Comparison of ENCODE assay signal across 8 cellular contexts in the genomic region with DNA sequence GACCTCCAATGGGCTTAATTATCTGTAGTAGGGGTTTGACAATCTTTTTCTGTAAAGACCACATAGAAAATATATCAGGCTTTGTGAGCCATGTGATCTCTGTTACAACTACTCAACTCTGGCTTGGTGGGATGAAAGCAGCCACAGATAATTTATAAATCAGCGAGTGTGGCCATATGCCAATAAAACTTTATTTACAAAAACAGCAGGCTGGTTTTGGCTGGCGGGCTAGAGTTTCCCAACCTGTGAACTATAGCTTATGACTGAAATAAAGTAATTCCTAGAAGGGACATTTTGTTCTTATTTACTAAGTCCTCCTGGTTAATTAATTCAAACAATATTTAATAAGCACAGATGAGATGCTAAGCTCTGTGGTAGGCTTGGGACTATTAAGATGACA. TPM values are rescaled to one million over a fixed set of nuclear protein-coding genes. Genes with fewer than 3 reads are reported as not detected.
"Had no signal": no experiment of that assay in that cellular context is flagged by ENCODE, and none has a peak within 500 bp of the region (broad histone marks: within the 10 kb centered on the region; RNA-seq: fewer than 3 reads in every experiment).

No MANE protein-coding gene starts in this region.

- FAIRE-seq: HTR-8/SVneo had no signal

- H3K9ac ChIP-seq: KMS-11 had no signal

- H3K27ac ChIP-seq: KMS-11 had no signal

- H3K4me3 Mint-ChIP-seq: H9 had no signal

- DNase-seq: GOT3, H9, HCEC 1CT, IMR-90, KBM-7 had no signal

- H3K4me2 ChIP-seq: KMS-11 had no signal

- H3K4me1 Mint-ChIP-seq: H9 had no signal

- H3K27ac Mint-ChIP-seq: H9 had no signal

RNA-seq across cellular contexts. Expression of a gene that starts 35.9 kb away (rescaled TPM):
- total RNA-seq: H4, H9, IMR-90 had no signal
- polyA plus RNA-seq: IMR-90 had no signal
